In genomic region chr5:62322484-62322883, GRCh38 we compare ENCODE assay signal across 1 cellular context.
A peak's percentile ranks its signal among the peaks of the same experiment; 100 is the strongest.
TF ChIP-seq lines count a peak whose summit lies in the region.

No MANE protein-coding gene starts in this region.

TF ChIP-seq in HepG2, 621 proteins besides CTCF, POLR2A, EP300 and RAD21 (continues in another document):
- no peak for TF ChIP-seq BRCA1 (CRISPR knock-in tag; IDR thresholded peaks at IDR 0.05)
- no peak for TF ChIP-seq ZNF275 (CRISPR knock-in tag; IDR thresholded peaks at IDR 0.05; ENCODE audit: borderline replicate concordance)
- TF ChIP-seq THAP11 (CRISPR knock-in tag; IDR thresholded peaks at IDR 0.05): no peak
- peak; percentile 91 for TF ChIP-seq ARID5B (CRISPR knock-in tag; IDR thresholded peaks at IDR 0.05)
- no peak for TF ChIP-seq TRIM22 (IDR thresholded peaks at IDR 0.05)
- TF ChIP-seq EHMT2 (IDR thresholded peaks at IDR 0.05; ENCODE audit: borderline replicate concordance, low read depth, low read length): no peak
- TF ChIP-seq HDAC1 (CRISPR knock-in tag; IDR thresholded peaks at IDR 0.05): peak; percentile 43; the same call in 1 of the 2 replicates
- no peak for TF ChIP-seq TIGD3 (CRISPR knock-in tag; IDR thresholded peaks at IDR 0.05; ENCODE audit: borderline replicate concordance)
- no peak for TF ChIP-seq SSRP1 (CRISPR knock-in tag; IDR thresholded peaks at IDR 0.05)
- TF ChIP-seq POGK (CRISPR knock-in tag; conservative IDR thresholded peaks at IDR 0.05): no peak
- peak; percentile 97 for TF ChIP-seq NR2F2 (IDR thresholded peaks at IDR 0.05; ENCODE audit: borderline replicate concordance, low read depth)
- no peak for TF ChIP-seq ZKSCAN8 (CRISPR knock-in tag; IDR thresholded peaks at IDR 0.05; ENCODE audit: borderline replicate concordance)
- TF ChIP-seq MIXL1 (CRISPR knock-in tag; IDR thresholded peaks at IDR 0.05): peak; percentile 30; the same call in 1 of the 2 replicates
- no peak for TF ChIP-seq HOMEZ (CRISPR knock-in tag; IDR thresholded peaks at IDR 0.05; ENCODE audit: low read depth)
- no peak for TF ChIP-seq ZNF136 (CRISPR knock-in tag; IDR thresholded peaks at IDR 0.05; ENCODE audit: low read depth)
- no peak for TF ChIP-seq TEAD2 (CRISPR knock-in tag; IDR thresholded peaks at IDR 0.05)
- TF ChIP-seq NRL (CRISPR knock-in tag; IDR thresholded peaks at IDR 0.05; ENCODE audit: borderline replicate concordance): no peak
- TF ChIP-seq NFE2 (CRISPR knock-in tag; IDR thresholded peaks at IDR 0.05): no peak
- TF ChIP-seq PAX8 (CRISPR knock-in tag; IDR thresholded peaks at IDR 0.05; ENCODE audit: borderline replicate concordance): no peak
- peak; percentile 91 for TF ChIP-seq ZNF503 (CRISPR knock-in tag; IDR thresholded peaks at IDR 0.05)
- TF ChIP-seq HOXD1 (CRISPR knock-in tag; IDR thresholded peaks at IDR 0.05): peak; percentile 69
- no peak for TF ChIP-seq ZNF446 (CRISPR knock-in tag; IDR thresholded peaks at IDR 0.05)
- peak; percentile 61; the same call in 1 of the 2 replicates for TF ChIP-seq TARDBP (CRISPR knock-in tag; IDR thresholded peaks at IDR 0.05)
- no peak for TF ChIP-seq HNRNPUL1 (IDR thresholded peaks at IDR 0.05; ENCODE audit: low read depth, low read length)
- peak; percentile 33 for TF ChIP-seq SKI (IDR thresholded peaks at IDR 0.05; ENCODE audit: partially characterized antibody)
- TF ChIP-seq U2AF1 (optimal IDR thresholded peaks at IDR 0.05; ENCODE audit: low read depth, low read length): no peak
- no peak for TF ChIP-seq PRDM15 (CRISPR knock-in tag; IDR thresholded peaks at IDR 0.05)
- TF ChIP-seq ZBTB7A (CRISPR knock-in tag; IDR thresholded peaks at IDR 0.05): no peak
- no peak for TF ChIP-seq AKNA (CRISPR knock-in tag; IDR thresholded peaks at IDR 0.05; ENCODE audit: borderline replicate concordance)
- TF ChIP-seq HNRNPK (IDR thresholded peaks at IDR 0.05; ENCODE audit: low read depth, low read length, poor library complexity, severe bottlenecking): no peak
- TF ChIP-seq BCL3 (CRISPR knock-in tag; IDR thresholded peaks at IDR 0.05): no peak
